In genomic region chr18:51447351-51447896, GRCh38 we compare ENCODE assay signal across 17 cellular contexts.
DNase-seq lines count a peak whose midpoint lies in the region; TF ChIP-seq lines count a peak whose summit lies in the region.
"Had no signal": no experiment of that assay in that cellular context is flagged by ENCODE, and none has a peak within 500 bp of the region (broad histone marks: within the 10 kb centered on the region; RNA-seq: fewer than 3 reads in every experiment).

No MANE protein-coding gene starts in this region.

- H3K23ac ChIP-seq in H9 (ENCODE audit: insufficient read length, low read depth, low read length), result no peak overlapping the region

- no peak overlapping the region for H2BK5ac ChIP-seq in H9 (ENCODE audit: insufficient read length, low read length)

- H2BK15ac ChIP-seq in H9 (ENCODE audit: low read depth, low read length), result no peak overlapping the region

- DNase-seq in H9 (peak; percentile 50), anterior cingulate cortex (lab: John Stamatoyannopoulos, UW) (peak in 52 of 58 donors; percentile 7 to 77 (median 44)), hypothalamus (lab: John Stamatoyannopoulos, UW) (peak in 42 of 51 donors; percentile 7 to 75 (median 35)), retina (peak; percentile 13), MV-4-11 (lab: John Stamatoyannopoulos, UW) (no peak), AML-193 (lab: John Stamatoyannopoulos, UW) (no peak), HuH-7.5 (ENCODE audit: low spot score) (no peak), superior temporal gyrus (ENCODE audit: extremely low spot score) (no peak)
- DNase-seq: activated CD4-positive, alpha-beta T cell treated with anti-CD3 and anti-CD28 coated beads, Interleukin-2, amount 50 U/mL, for 1 hour; activated effector memory CD4-positive, alpha-beta T cell treated with Interleukin-2 at 50 U/mL for 16 hours; cerebellar nuclear complex; esophagus squamous epithelium; NCI-H1694; stimulated activated CD4-positive, alpha-beta T cell treated with anti-CD3 and anti-CD28 coated beads, Interleukin-1b, Interleukin-23, amount 100 ng/mL, for 48 hours; stimulated activated naive B cell treated with anti-CD40 and anti-IgM and Interleukin-4, amounts not matched to agents 10 μg/mL and 1 μg/mL and 100 μg/mL, for 72 hours had no signal

- no peak overlapping the region for H2AFZ ChIP-seq in H9 (ENCODE audit: low read length)
- H2AFZ ChIP-seq: neural progenitor cell had no signal

- no peak overlapping the region for H2AK5ac ChIP-seq in H9 (ENCODE audit: insufficient read length, low read length)

- H3K27ac ChIP-seq in H9 (ENCODE audit: insufficient read length, low read depth, low read length), result no peak overlapping the region
- H3K27ac ChIP-seq: C4-2B, esophagus squamous epithelium, neural progenitor cell had no signal

- no peaks in the 10 kb centered on the region for H3K27me3 ChIP-seq in H9 (ENCODE audit: insufficient read depth, low read length)
- H3K27me3 ChIP-seq: neural progenitor cell had no signal

- H3K4me2 ChIP-seq in H9 (ENCODE audit: insufficient read depth, insufficient read length, low read length), result no peak overlapping the region
- H3K4me2 ChIP-seq: neural progenitor cell had no signal

- H4K8ac ChIP-seq in H9 (replicated peaks; ENCODE audit: insufficient read length, low read depth, low read length), result no peak overlapping the region

- no peak overlapping the region for H4K5ac ChIP-seq in H9 (ENCODE audit: insufficient read length, low read depth, low read length)

- no peak overlapping the region for H3T11ph ChIP-seq in H9 (ENCODE audit: low read length)

- no peaks in the 10 kb centered on the region for H3K79me1 ChIP-seq in H9 (ENCODE audit: insufficient read depth, low read depth, low read length, poor library complexity, severe bottlenecking)

- no peak overlapping the region for H3K9ac ChIP-seq in H9 (ENCODE audit: extremely low read depth, insufficient read length, low read length)
- H3K9ac ChIP-seq: neural progenitor cell had no signal

- peak overlapping the region in 1 of 3 experiments; percentile 71; a peak in 2 of 7 replicates for H3K27ac Mint-ChIP-seq in H9
- H3K27ac Mint-ChIP-seq: neural progenitor cell; stimulated activated naive B cell treated with anti-CD40 and anti-IgM and Interleukin-4, amounts not matched to agents 10 μg/mL and 1 μg/mL and 100 μg/mL, for 72 hours had no signal

- H4K20me1 ChIP-seq in H9 (ENCODE audit: control insufficient read depth, insufficient read depth, insufficient read length), result no peaks in the 10 kb centered on the region

- no peaks in the 10 kb centered on the region for H3K79me2 ChIP-seq in H9 (ENCODE audit: insufficient read depth, low read length)

- peaks cover 5% of the 10 kb centered on the region; the same call in 1 of the 2 replicates for H3K4me1 ChIP-seq in H9 (ENCODE audit: insufficient read depth, low read length)
- H3K4me1 ChIP-seq: esophagus squamous epithelium, neural progenitor cell had no signal

- no peaks in the 10 kb centered on the region for H3K36me3 Mint-ChIP-seq in H9 (ENCODE audit: insufficient read depth in 1 of 3, low read depth in 3 of 3)
- H3K36me3 Mint-ChIP-seq: neural progenitor cell; stimulated activated naive B cell treated with anti-CD40 and anti-IgM and Interleukin-4, amounts not matched to agents 10 μg/mL and 1 μg/mL and 100 μg/mL, for 72 hours had no signal

- H3K9me3 Mint-ChIP-seq in H9, result no peaks in the 10 kb centered on the region
- H3K9me3 Mint-ChIP-seq: neural progenitor cell; stimulated activated naive B cell treated with anti-CD40 and anti-IgM and Interleukin-4, amounts not matched to agents 10 μg/mL and 1 μg/mL and 100 μg/mL, for 72 hours had no signal

- H4K91ac ChIP-seq in H9 (ENCODE audit: insufficient read length, low read depth, low read length), result no peak overlapping the region

- H3K4ac ChIP-seq in H9 (ENCODE audit: low read depth, low read length), result no peak overlapping the region

- no peak overlapping the region for H3K4me3 Mint-ChIP-seq in H9
- H3K4me3 Mint-ChIP-seq: neural progenitor cell; stimulated activated naive B cell treated with anti-CD40 and anti-IgM and Interleukin-4, amounts not matched to agents 10 μg/mL and 1 μg/mL and 100 μg/mL, for 72 hours had no signal

- H3K56ac ChIP-seq in H9 (ENCODE audit: insufficient read length, low read depth, low read length), result no peak overlapping the region

- H2BK20ac ChIP-seq in H9 (ENCODE audit: low read depth, low read length, poor library complexity, severe bottlenecking), result no peak overlapping the region

- H3K18ac ChIP-seq in H9 (ENCODE audit: insufficient read length, low read depth, low read length), result no peak overlapping the region

- WGBS in H9 (ENCODE audit: extremely low coverage, insufficient read length, low lambda C conversion rate), result no CpG with 5 or more reads among the region's 9 CpGs

- H2BK12ac ChIP-seq in H9 (ENCODE audit: insufficient read length, low read depth, low read length), result no peak overlapping the region

- TF ChIP-seq CTCF in H9 (conservative IDR thresholded peaks at IDR 0.05), result no peak

- no peaks in the 10 kb centered on the region for H3K23me2 ChIP-seq in H9 (ENCODE audit: insufficient read length, low read depth, low read length, poor library complexity, severe bottlenecking)

- no peaks in the 10 kb centered on the region for H3K9me3 ChIP-seq in H9 (ENCODE audit: control insufficient read depth, low read depth, low read length)
- H3K9me3 ChIP-seq: esophagus squamous epithelium had no signal

- no peaks in the 10 kb centered on the region for H3K27me3 Mint-ChIP-seq in H9 (ENCODE audit: low read depth)

- H3K4me1 Mint-ChIP-seq in H9, result peaks cover 16 to 24% of the 10 kb centered on the region in 2 experiments
- H3K4me1 Mint-ChIP-seq: stimulated activated naive B cell treated with anti-CD40 and anti-IgM and Interleukin-4, amounts not matched to agents 10 μg/mL and 1 μg/mL and 100 μg/mL, for 72 hours had no signal

- H2BK120ac ChIP-seq in H9 (ENCODE audit: low read depth, low read length, poor library complexity, severe bottlenecking), result no peak overlapping the region

- peak overlapping the region; percentile 12; the same call in 1 of the 2 replicates for H3K14ac ChIP-seq in H9 (ENCODE audit: insufficient read depth, low read length)

Comparison
In these comparisons a context has a peak if more than half of its experiments do, and no peak if none do; other contexts are left out.
1. DNase-seq: peak in H9 (single experiment), anterior cingulate cortex (52 of 58), hypothalamus (42 of 51) and retina (single experiment); none in MV-4-11 (single experiment), AML-193 (0 of 2), HuH-7.5 (single experiment) and superior temporal gyrus (single experiment).